ENCODE assay signal across 8 cellular contexts in genomic region chr3:155869664-155870063, GRCh38. TPM values are rescaled to one million over a fixed set of nuclear protein-coding genes. Genes with fewer than 3 reads are reported as not detected.
A peak's percentile ranks its signal among the peaks of the same experiment; 100 is the strongest.
DNase-seq lines count a peak whose midpoint lies in the region; ATAC-seq, FAIRE-seq and TF ChIP-seq lines count a peak whose summit lies in the region.

No MANE protein-coding gene starts in this region.

- peak overlapping the region; percentile 91 for H3K4me2 ChIP-seq in HCT116 (ENCODE audit: low read length)
- peak overlapping the region; percentile 80 for H3K4me2 ChIP-seq in hepatocyte

- H4K20me1 ChIP-seq in HCT116 (ENCODE audit: insufficient read depth) (peaks cover 23% of the 10 kb centered on the region; the same call in 1 of the 2 replicates), hepatocyte (ENCODE audit: insufficient read depth, poor library complexity, severe bottlenecking) (peaks cover 12% of the 10 kb centered on the region)

- H3K27ac Mint-ChIP-seq in WTC11 = peak overlapping the region; percentile 95
- H3K27ac Mint-ChIP-seq in stimulated activated effector memory CD8-positive, alpha-beta T cell treated with anti-CD3 and anti-CD28 coated beads, Interleukin-12 subunit alpha, Interleukin-12 subunit beta, amount 100 ng/mL, for 72 hours = peak overlapping the region; percentile 93

- H3K36me3 Mint-ChIP-seq in WTC11 = no peaks in the 10 kb centered on the region
- peaks cover 18% of the 10 kb centered on the region for H3K36me3 Mint-ChIP-seq in stimulated activated effector memory CD8-positive, alpha-beta T cell treated with anti-CD3 and anti-CD28 coated beads, Interleukin-12 subunit alpha, Interleukin-12 subunit beta, amount 100 ng/mL, for 72 hours

- ATAC-seq in HCT116 (no peak), WTC11 (no peak; the same call in 1 of the 2 replicates), GM21367 (IDR thresholded peaks at IDR 0.05; ENCODE audit: unreplicated experiment) (no peak)
- no peak for ATAC-seq in stimulated activated effector memory CD8-positive, alpha-beta T cell treated with anti-CD3 and anti-CD28 coated beads, Interleukin-12 subunit alpha, Interleukin-12 subunit beta, amount 100 ng/mL, for 72 hours

- no peaks in the 10 kb centered on the region for H3K27me3 Mint-ChIP-seq in WTC11 (ENCODE audit: low read depth)

- H3K79me2 ChIP-seq in HCT116 (ENCODE audit: insufficient read depth, low read length) (peaks cover 41% of the 10 kb centered on the region), hepatocyte (peaks cover 40% of the 10 kb centered on the region)

- WGBS in hepatocyte (ENCODE audit: low lambda C conversion rate, missing lambda C conversion rate) = 57% methylated on average over 3 of the region's 3 CpGs

- TF ChIP-seq POLR2A in HCT116 (IDR thresholded peaks at IDR 0.05; ENCODE audit: borderline replicate concordance, extremely low read depth, insufficient read depth, insufficient read length) = no peak

- no peaks in the 10 kb centered on the region for H3K27me3 ChIP-seq in HCT116 (ENCODE audit: insufficient read depth, low read length)
- H3K27me3 ChIP-seq in hepatocyte = no peaks in the 10 kb centered on the region

- POLR2A ChIA-PET in HCT116 (lab: Charles Lee) (interaction anchor here (0.9 to 1.2 kb wide), 3 partner anchors 10 to 64 kb away, joined by 3 to 5 read pairs (median 3); partner anchors contain the start of gene C3orf33), WTC11 (lab: Charles Lee) (interaction anchor here (1.2 to 1.5 kb wide), 3 partner anchors 16 to 124 kb away, joined by 4 to 12 read pairs (median 6); partner anchors contain the start of genes C3orf33 and SLC33A1)

- BruUV-seq in HCT116 (replicated peaks; lab: Mats Ljungman, UMichigan) = TSS peak; percentile 94

- no peaks in the 10 kb centered on the region for H3K36me3 ChIP-seq in HCT116 (ENCODE audit: control insufficient read depth in 1 of 2, insufficient read depth in 2 of 2, low read length in 2 of 2)
- H3K36me3 ChIP-seq in hepatocyte (replicated peaks; ENCODE audit: insufficient read depth, low read depth) = no peaks in the 10 kb centered on the region

- FAIRE-seq in RCC 7860 (lab: Jason Lieb, UNC) = no peak

- peak overlapping the region; percentile 100 for H3K9ac ChIP-seq in HCT116 (ENCODE audit: low read length)

- peaks cover 0 to 25% of the 10 kb centered on the region in 2 experiments; a peak in 3 of 4 replicates for H3K4me1 ChIP-seq in HCT116 (ENCODE audit: control insufficient read depth in 1 of 2, insufficient read depth in 2 of 2, low read length in 2 of 2)
- H3K4me1 ChIP-seq in hepatocyte (ENCODE audit: insufficient read depth) = peaks cover 22% of the 10 kb centered on the region

- TF ChIP-seq CTCF in HCT116 (IDR thresholded peaks at IDR 0.05 in 2 of 3, conservative IDR thresholded peaks at IDR 0.05 in 1 of 3; ENCODE audit: borderline replicate concordance in 1 of 3, insufficient read depth in 1 of 3, low read depth in 2 of 3, low read length in 2 of 3) (no peak), WTC11 (IDR thresholded peaks at IDR 0.05) (no peak), hepatocyte (IDR thresholded peaks at IDR 0.05; ENCODE audit: poor library complexity) (no peak)

- H3K9me3 Mint-ChIP-seq in WTC11 = no peaks in the 10 kb centered on the region
- H3K9me3 Mint-ChIP-seq in stimulated activated effector memory CD8-positive, alpha-beta T cell treated with anti-CD3 and anti-CD28 coated beads, Interleukin-12 subunit alpha, Interleukin-12 subunit beta, amount 100 ng/mL, for 72 hours = no peaks in the 10 kb centered on the region

- peaks cover 27% of the 10 kb centered on the region for H3K4me1 Mint-ChIP-seq in WTC11
- H3K4me1 Mint-ChIP-seq in stimulated activated effector memory CD8-positive, alpha-beta T cell treated with anti-CD3 and anti-CD28 coated beads, Interleukin-12 subunit alpha, Interleukin-12 subunit beta, amount 100 ng/mL, for 72 hours = no peaks in the 10 kb centered on the region

- intact Hi-C loops in HCT116 (cut with micrococcal nuclease) = loop anchor here (1.0 to 5.0 kb wide), 2 partner anchors 15 to 122 kb away; partner anchors contain the start of genes PLCH1 and SLC33A1

- H3K9me2 ChIP-seq in HCT116 (ENCODE audit: insufficient read depth) (no peaks in the 10 kb centered on the region), hepatocyte (replicated peaks; ENCODE audit: insufficient read depth) (no peaks in the 10 kb centered on the region)

- H3K4me3 ChIP-seq in HCT116 (replicated peaks in 1 of 2; ENCODE audit: low read depth in 1 of 2, low read length in 2 of 2) (peak overlapping the region; percentile 56 to 98), hepatocyte (peak overlapping the region; percentile 18)

- H2AFZ ChIP-seq in HCT116 (ENCODE audit: low read depth, low read length, poor library complexity, severe bottlenecking) (peak overlapping the region; percentile 68), hepatocyte (peak overlapping the region; percentile 74)

- RAD21 ChIA-PET in HCT116 (lab: Charles Lee; ENCODE audit: low non-redundant PET in 1 of 2, low total read pairs in 2 of 2, uncharacterized antibody in 2 of 2, unreplicated experiment in 2 of 2) = interaction anchor here in 1 of 2 experiments (0.8 kb wide), 1 partner anchor 124 kb away, joined by 3 read pairs; no protein-coding TSS in a partner anchor

- H3K27ac ChIP-seq in HCT116 (ENCODE audit: low read depth, low read length) (peak overlapping the region; percentile 51), hepatocyte (peak overlapping the region; percentile 83)

- DNase-seq in HCT116 (ENCODE audit: low read depth, low spot score) (no peak), WTC11 (ENCODE audit: low spot score) (no peak), hepatocyte (ENCODE audit: low spot score) (no peak), NCI-H2196 (lab: John Stamatoyannopoulos, UW; ENCODE audit: unreplicated experiment) (no peak), activated gamma-delta T cell treated with Interleukin-2 at 50 U/mL for 16 hours (no peak), RCC 7860 (ENCODE audit: low spot score) (no peak)
- no peak for DNase-seq in stimulated activated effector memory CD8-positive, alpha-beta T cell treated with anti-CD3 and anti-CD28 coated beads, Interleukin-12 subunit alpha, Interleukin-12 subunit beta, amount 100 ng/mL, for 72 hours (ENCODE audit: low spot score in 2 of 2)

- CTCF ChIA-PET in HCT116 (lab: Charles Lee) (interaction anchor here (0.9 to 2.9 kb wide), 5 partner anchors 8 to 487 kb away, joined by 3 to 11 read pairs (median 4); partner anchors contain the start of gene C3orf33), WTC11 (lab: Charles Lee) (interaction anchor here (0.6 to 3.5 kb wide), 18 partner anchors 9 to 1318 kb away, joined by 3 to 44 read pairs (median 4); partner anchors contain the start of genes C3orf33, PLCH1 and SLC33A1)

- H3K9me3 ChIP-seq in HCT116 (ENCODE audit: control insufficient read depth in 1 of 2, insufficient read depth in 1 of 2, low read depth in 1 of 2, low read length in 2 of 2) (no peaks in the 10 kb centered on the region), hepatocyte (ENCODE audit: low read depth) (no peaks in the 10 kb centered on the region)

- no peak for TF ChIP-seq RAD21 in HCT116 (IDR thresholded peaks at IDR 0.05; ENCODE audit: low read depth)

- H3K4me3 Mint-ChIP-seq in WTC11 = peak overlapping the region; percentile 77
- peak overlapping the region; percentile 92 for H3K4me3 Mint-ChIP-seq in stimulated activated effector memory CD8-positive, alpha-beta T cell treated with anti-CD3 and anti-CD28 coated beads, Interleukin-12 subunit alpha, Interleukin-12 subunit beta, amount 100 ng/mL, for 72 hours

TF ChIP-seq in HCT116, 20 proteins besides CTCF, POLR2A, EP300 and RAD21 (continues in another document):
- TF ChIP-seq ZBTB33 (IDR thresholded peaks at IDR 0.05; ENCODE audit: extremely low read depth, insufficient replicate concordance, low read length) (no peak), EZH2 (IDR thresholded peaks at IDR 0.05) (no peak)

TF ChIP-seq in WTC11, 78 proteins besides CTCF, POLR2A, EP300 and RAD21:
- TF ChIP-seq OVOL2 (CRISPR knock-in tag; IDR thresholded peaks at IDR 0.05; ENCODE audit: borderline replicate concordance) = no peak
TF ChIP-seq in WTC11: peak in this region for 0.

RNA-seq across cellular contexts. Expression of gene GMPS, which starts 0.8 kb away (rescaled TPM):
- 119 TPM for total RNA-seq in HCT116 (2021; ENCODE audit: unreplicated experiment)
- polyA plus RNA-seq in HCT116 (2012) = 51.3 and 71.1 TPM in 2 replicates
- 125 to 136 TPM (median 128 TPM) in 3 replicates for total RNA-seq in WTC11 (2021)
- total RNA-seq in hepatocyte = 51.5 and 55.1 TPM in 2 replicates
- polyA plus RNA-seq in hepatocyte = 37.2 and 41.5 TPM in 2 replicates

RNA-seq across cellular contexts. Expression of gene SLC33A1, which starts 15.4 kb away (rescaled TPM):
- total RNA-seq in HCT116 (2021; ENCODE audit: unreplicated experiment) (23.3 TPM), WTC11 (2021) (19.8 to 24.9 TPM (median 21.6 TPM) in 3 replicates), hepatocyte (46.5 and 48.6 TPM in 2 replicates)
- 11.8 and 13.4 TPM in 2 replicates for polyA plus RNA-seq in HCT116 (2012)
- polyA plus RNA-seq in hepatocyte = 17.8 and 20.0 TPM in 2 replicates
